In the genomic region with DNA sequence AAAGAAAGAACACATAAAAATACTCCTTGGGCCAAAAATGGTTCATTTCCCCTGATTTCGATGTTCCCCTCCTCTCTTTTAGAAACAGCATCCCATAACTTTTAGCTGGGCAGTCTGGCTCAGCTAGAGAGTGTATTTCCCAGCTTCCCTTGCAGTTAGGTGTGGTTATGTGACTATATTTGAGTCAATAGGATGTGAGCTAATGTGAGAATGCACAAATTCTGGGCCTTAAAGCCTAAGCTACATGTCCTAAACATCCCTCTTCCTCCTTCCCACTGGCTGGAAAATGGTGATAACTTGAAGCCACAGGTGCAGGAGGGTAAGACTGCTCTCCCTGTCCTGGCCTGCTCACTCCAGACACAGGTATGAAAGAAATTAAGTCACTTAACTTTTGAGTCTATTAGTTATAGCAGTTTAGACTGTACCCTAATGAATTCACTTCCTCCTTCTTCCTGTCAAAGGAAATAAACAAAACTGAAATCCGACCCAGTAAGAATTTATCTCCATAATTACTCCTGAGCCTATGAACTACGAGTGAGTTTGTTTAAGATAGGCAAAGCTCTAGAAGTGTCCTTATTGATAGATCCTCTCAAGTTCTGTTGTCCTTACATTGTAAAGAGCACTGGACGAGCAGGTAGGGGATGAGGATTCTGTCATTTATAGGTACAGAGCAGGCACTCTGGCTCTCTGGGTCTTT, we compare ENCODE assay signal across 19 cellular contexts.
A peak's percentile ranks its signal among the peaks of the same experiment; 100 is the strongest.
DNase-seq lines count a peak whose midpoint lies in the region; ATAC-seq and TF ChIP-seq lines count a peak whose summit lies in the region.
"Had no signal": no experiment of that assay in that cellular context is flagged by ENCODE, and none has a peak within 500 bp of the region (broad histone marks: within the 10 kb centered on the region; RNA-seq: fewer than 3 reads in every experiment).

No MANE protein-coding gene starts in this region.

- H3K9me3 ChIP-seq in SK-N-SH (no peaks in the 10 kb centered on the region), spleen (no peaks in the 10 kb centered on the region)
- H3K9me3 ChIP-seq: body of pancreas, esophagus squamous epithelium, right lobe of liver, uterus had no signal

- H3K36me3 Mint-ChIP-seq in effector memory CD8-positive, alpha-beta T cell (ENCODE audit: insufficient read depth) = no peaks in the 10 kb centered on the region
- H3K36me3 Mint-ChIP-seq in activated CD8-positive, alpha-beta T cell treated with anti-CD3 and anti-CD28 coated beads, Interleukin-2, amount 10 ng/mL, durations not matched to agents 7 days and 5 days (ENCODE audit: low read depth) = no peaks in the 10 kb centered on the region

- H3F3A ChIP-seq in SK-N-SH (replicated peaks; ENCODE audit: insufficient read depth) = no peaks in the 10 kb centered on the region

- H3K27ac Mint-ChIP-seq in effector memory CD8-positive, alpha-beta T cell = peak overlapping the region; percentile 27 to 46
- H3K27ac Mint-ChIP-seq in activated CD8-positive, alpha-beta T cell treated with anti-CD3 and anti-CD28 coated beads, Interleukin-2, amount 10 ng/mL, durations not matched to agents 7 days and 5 days = no peak overlapping the region
- H3K27ac Mint-ChIP-seq: H9 had no signal

- H3K79me2 ChIP-seq in SK-N-SH (ENCODE audit: insufficient read depth) = no peaks in the 10 kb centered on the region

- intact Hi-C loops in spleen (cut with DNase I; ENCODE audit: low total_unique reads) = loop anchor here (2.0 kb wide), 1 partner anchor 22 kb away; no protein-coding TSS in a partner anchor

- no peaks in the 10 kb centered on the region for H3K36me3 ChIP-seq in SK-N-SH (replicated peaks in 1 of 2; ENCODE audit: control insufficient read depth in 1 of 2, insufficient read depth in 2 of 2, low read length in 1 of 2)
- no peaks in the 10 kb centered on the region for H3K36me3 ChIP-seq in spleen
- H3K36me3 ChIP-seq: esophagus squamous epithelium, right lobe of liver, uterus had no signal

- H4K20me1 ChIP-seq in SK-N-SH (ENCODE audit: insufficient read depth) = no peaks in the 10 kb centered on the region

- peaks cover 14 to 18% of the 10 kb centered on the region in 2 donors for H3K27me3 Mint-ChIP-seq in effector memory CD8-positive, alpha-beta T cell
- H3K27me3 Mint-ChIP-seq in activated CD8-positive, alpha-beta T cell treated with anti-CD3 and anti-CD28 coated beads, Interleukin-2, amount 10 ng/mL, durations not matched to agents 7 days and 5 days (ENCODE audit: low read depth) = peaks cover 2% of the 10 kb centered on the region

- POLR2A ChIA-PET in SK-N-SH (lab: Yijun Ruan, JAX) = no interaction called here
- POLR2A ChIA-PET in activated CD8-positive, alpha-beta T cell treated with anti-CD3 and anti-CD28 coated beads, Interleukin-2, amount 10 ng/mL, durations not matched to agents 7 days and 5 days (lab: Charles Lee) = no interaction called here

- no peaks in the 10 kb centered on the region for H3K9me3 Mint-ChIP-seq in effector memory CD8-positive, alpha-beta T cell
- H3K9me3 Mint-ChIP-seq in activated CD8-positive, alpha-beta T cell treated with anti-CD3 and anti-CD28 coated beads, Interleukin-2, amount 10 ng/mL, durations not matched to agents 7 days and 5 days (ENCODE audit: insufficient read depth) = no peaks in the 10 kb centered on the region
- H3K9me3 Mint-ChIP-seq: H9 had no signal

- H3K4me1 Mint-ChIP-seq in effector memory CD8-positive, alpha-beta T cell (ENCODE audit: low read depth in 2 of 2) = peaks cover 2 to 5% of the 10 kb centered on the region in 2 donors
- no peaks in the 10 kb centered on the region for H3K4me1 Mint-ChIP-seq in activated CD8-positive, alpha-beta T cell treated with anti-CD3 and anti-CD28 coated beads, Interleukin-2, amount 10 ng/mL, durations not matched to agents 7 days and 5 days (ENCODE audit: low read depth)

- TF ChIP-seq RAD21 in SK-N-SH (IDR thresholded peaks at IDR 0.05; ENCODE audit: low read length) = no peak

- H3K27me3 ChIP-seq in SK-N-SH (ENCODE audit: insufficient read depth) (no peaks in the 10 kb centered on the region), spleen (replicated peaks in 1 of 7) (peaks cover 0 to 7% (median 0%) of the 10 kb centered on the region in 7 donors)
- H3K27me3 ChIP-seq: body of pancreas, right lobe of liver, uterus had no signal

- H3K9ac ChIP-seq in SK-N-SH = no peak overlapping the region

- H3K4me1 ChIP-seq in SK-N-SH (ENCODE audit: control insufficient read depth in 1 of 2, insufficient read depth in 2 of 2, low read depth in 1 of 2, low read length in 1 of 2) = no peaks in the 10 kb centered on the region; a peak in 1 of 4 replicates
- no peaks in the 10 kb centered on the region for H3K4me1 ChIP-seq in spleen
- H3K4me1 ChIP-seq: body of pancreas, right lobe of liver, uterus had no signal

- no peak overlapping the region for H3K4me3 ChIP-seq in SK-N-SH (ENCODE audit: low read depth in 2 of 2, low read length in 1 of 2)
- no peak overlapping the region for H3K4me3 ChIP-seq in spleen
- H3K4me3 ChIP-seq: body of pancreas, esophagus squamous epithelium, right lobe of liver, uterus had no signal

- WGBS in SK-N-SH (ENCODE audit: low lambda C conversion rate) = 78% methylated on average over 4 of the region's 4 CpGs
- 46 to 52% (median 48%) methylated on average over 4 of the region's 4 CpGs for WGBS in spleen, 5 donors

- TF ChIP-seq POLR2A in spleen (IDR thresholded peaks at IDR 0.05) = no peak

- no peak overlapping the region for H3K27ac ChIP-seq in SK-N-SH (ENCODE audit: low read depth in 2 of 2, low read length in 1 of 2)
- H3K27ac ChIP-seq in spleen = peak overlapping the region in 5 of 8 donors; percentile 30 to 68 (median 52)
- H3K27ac ChIP-seq: body of pancreas, esophagus squamous epithelium, right lobe of liver had no signal

- no peaks in the 10 kb centered on the region for H3K9me2 ChIP-seq in SK-N-SH

- TF ChIP-seq EP300 in SK-N-SH (IDR thresholded peaks at IDR 0.05; ENCODE audit: borderline replicate concordance in 1 of 2, low read depth in 1 of 2, low read length in 1 of 2) = no peak

- CTCF ChIA-PET in SK-N-SH (lab: Yijun Ruan, JAX) = interaction anchor here (0.8 to 4.3 kb wide), 7 partner anchors 8 to 320 kb away, joined by 3 to 32 read pairs (median 4); no protein-coding TSS in a partner anchor
- CTCF ChIA-PET in activated CD8-positive, alpha-beta T cell treated with anti-CD3 and anti-CD28 coated beads, Interleukin-2, amount 10 ng/mL, durations not matched to agents 7 days and 5 days (lab: Charles Lee) = interaction anchor here (1.4 to 4.4 kb wide), 4 partner anchors 9 to 320 kb away, joined by 3 to 49 read pairs (median 8); no protein-coding TSS in a partner anchor

- DNase-seq in SK-N-SH (no peak), NAMALWA (ENCODE audit: low spot score) (peak; percentile 16), spleen (no peak), NCI-H2029 (lab: John Stamatoyannopoulos, UW) (no peak)
- no peak for DNase-seq in effector memory CD8-positive, alpha-beta T cell
- DNase-seq in activated CD8-positive, alpha-beta T cell treated with anti-CD3 and anti-CD28 coated beads, Interleukin-2, amount 10 ng/mL, durations not matched to agents 7 days and 5 days = no peak
- DNase-seq in activated CD8-positive, alpha-beta memory T cell treated with anti-CD3 and anti-CD28 coated beads for 24 hours = no peak
- DNase-seq: activated CD4-positive, alpha-beta T cell treated with anti-CD3 and anti-CD28 coated beads for 48 hours; activated naive CD4-positive, alpha-beta T cell treated with anti-CD3 and anti-CD28 coated beads, Interleukin-2, amount 50 U/mL, for 16 hours; body of pancreas; esophagus squamous epithelium; H9; hippocampal formation; NCI-H2107; right lobe of liver; SHP77 treated with DMSO at 0.1 percent for 48 hours; T-helper 9 cell; uterus had no signal

- no peak for TF ChIP-seq CTCF in SK-N-SH (IDR thresholded peaks at IDR 0.05)
- TF ChIP-seq CTCF in spleen (IDR thresholded peaks at IDR 0.05 in 8 of 11, conservative IDR thresholded peaks at IDR 0.05 in 3 of 11) = no peak

- ATAC-seq in SK-N-SH treated with all-trans-retinoic acid at 6 μM for 48 hours = no peak
- no peak for ATAC-seq in effector memory CD8-positive, alpha-beta T cell (replicated peaks)
- ATAC-seq in activated CD8-positive, alpha-beta T cell treated with anti-CD3 and anti-CD28 coated beads, Interleukin-2, amount 10 ng/mL, durations not matched to agents 7 days and 5 days = no peak
- ATAC-seq: body of pancreas had no signal

- H2AFZ ChIP-seq in SK-N-SH (ENCODE audit: low read depth) = 0 out of 2 replicates have a peak overlapping the region, but pooled peaks have one; percentile 10

- no peak overlapping the region for H3K4me3 Mint-ChIP-seq in effector memory CD8-positive, alpha-beta T cell
- no peak overlapping the region for H3K4me3 Mint-ChIP-seq in activated CD8-positive, alpha-beta T cell treated with anti-CD3 and anti-CD28 coated beads, Interleukin-2, amount 10 ng/mL, durations not matched to agents 7 days and 5 days
- H3K4me3 Mint-ChIP-seq: H9 had no signal

- H3K4me2 ChIP-seq in SK-N-SH = no peak overlapping the region

TF ChIP-seq in SK-N-SH, 30 proteins besides CTCF, POLR2A, EP300 and RAD21 (continues in another document):
- TF ChIP-seq, protein P1, sequence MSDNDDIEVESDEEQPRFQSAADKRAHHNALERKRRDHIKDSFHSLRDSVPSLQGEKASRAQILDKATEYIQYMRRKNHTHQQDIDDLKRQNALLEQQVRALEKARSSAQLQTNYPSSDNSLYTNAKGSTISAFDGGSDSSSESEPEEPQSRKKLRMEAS (IDR thresholded peaks at IDR 0.05; ENCODE audit: low read depth) = no peak
- TF ChIP-seq FOXJ3 (CRISPR knock-in tag; IDR thresholded peaks at IDR 0.05) = no peak
- no peak for TF ChIP-seq SMC3 (IDR thresholded peaks at IDR 0.05; ENCODE audit: low read depth, low read length)
- TF ChIP-seq FOXM1 (IDR thresholded peaks at IDR 0.05; ENCODE audit: low read depth) = no peak
- no peak for TF ChIP-seq SIN3A (IDR thresholded peaks at IDR 0.05; ENCODE audit: borderline replicate concordance, low read depth, low read length)
- no peak for TF ChIP-seq EZH2phosphoT487 (IDR thresholded peaks at IDR 0.05; ENCODE audit: borderline replicate concordance, low read depth)
- TF ChIP-seq TEAD4 (IDR thresholded peaks at IDR 0.05; ENCODE audit: borderline replicate concordance, insufficient read depth) = no peak

TF ChIP-seq in SK-N-SH treated with all-trans-retinoic acid at 6 μM for 48 hours, 23 proteins besides CTCF, POLR2A, EP300 and RAD21 (continues in another document):
- TF ChIP-seq RARB (CRISPR knock-in tag; IDR thresholded peaks at IDR 0.05) (no peak), CREB5 (CRISPR knock-in tag; IDR thresholded peaks at IDR 0.05; ENCODE audit: low read depth) (no peak), PPARA (CRISPR knock-in tag; IDR thresholded peaks at IDR 0.05; ENCODE audit: borderline replicate concordance) (no peak), CSDC2 (CRISPR knock-in tag; IDR thresholded peaks at IDR 0.05) (no peak)

Comparison
In these comparisons a context has a peak if more than half of its experiments do, and no peak if none do; other contexts are left out.
1. H3K27ac ChIP-seq: peak in spleen (5 of 8); none in SK-N-SH (0 of 2).